ENCODE assay signal across 10 cellular contexts in genomic region chr7:101911800-101912705, GRCh38.
DNase-seq lines count a peak whose midpoint lies in the region; ATAC-seq and TF ChIP-seq lines count a peak whose summit lies in the region.
"Had no signal": no experiment of that assay in that cellular context is flagged by ENCODE, and none has a peak within 500 bp of the region (broad histone marks: within the 10 kb centered on the region; RNA-seq: fewer than 3 reads in every experiment).

No MANE protein-coding gene starts in this region.

- H3K27ac Mint-ChIP-seq in GM23338, result peak overlapping the region; percentile 78; the same call in 1 of the 2 replicates
- H3K27ac Mint-ChIP-seq in activated T-helper 17 cell treated with anti-CD3 and anti-CD28 coated beads, Interleukin-2, amount 50 U/mL, for 72 hours, result no peak overlapping the region

- no peak overlapping the region for H3K4me3 ChIP-seq in GM23338
- no peak overlapping the region for H3K4me3 ChIP-seq in brain microvascular endothelial cell (ENCODE audit: low read depth, low read length)

- TF ChIP-seq CTCF in GM23338 (conservative IDR thresholded peaks at IDR 0.05; ENCODE audit: low read depth in 2 of 2), result no peak
- peak; percentile 11 for TF ChIP-seq CTCF in brain microvascular endothelial cell (IDR thresholded peaks at IDR 0.05; ENCODE audit: low read depth, low read length, missing control alignments)
- TF ChIP-seq CTCF in GM13977 (IDR thresholded peaks at IDR 0.05; ENCODE audit: extremely low read depth, insufficient read depth, missing control alignments), result no peak

- H3K36me3 ChIP-seq in GM23338 (ENCODE audit: insufficient read depth) (no peaks in the 10 kb centered on the region; the same call in 1 of the 2 replicates), brain microvascular endothelial cell (replicated peaks) (no peaks in the 10 kb centered on the region)

- H3K4me1 ChIP-seq in GM23338 (ENCODE audit: insufficient read depth), result peaks cover 19% of the 10 kb centered on the region

- ATAC-seq in GM23338 (no peak; the same call in 2 of the 3 replicates), HG03095 (IDR thresholded peaks at IDR 0.05; ENCODE audit: unreplicated experiment) (no peak)
- ATAC-seq in activated T-helper 17 cell treated with anti-CD3 and anti-CD28 coated beads, Interleukin-2, amount 50 U/mL, for 72 hours (replicated peaks), result no peak

- in situ Hi-C loops in brain microvascular endothelial cell (cut with HindIII; ENCODE audit: low pct_ligation_motif_present, low sequenced_read_pairs) (no loop called here), GM13977 (cut with MboI; ENCODE audit: low pct_unique_long_range_greater_than_20kb, low sequenced_read_pairs, unreplicated experiment) (no loop called here)

- peaks cover 3% of the 10 kb centered on the region for H3K27me3 Mint-ChIP-seq in GM23338 (ENCODE audit: insufficient read depth, low read depth, poor library complexity)
- no peaks in the 10 kb centered on the region for H3K27me3 Mint-ChIP-seq in activated T-helper 17 cell treated with anti-CD3 and anti-CD28 coated beads, Interleukin-2, amount 50 U/mL, for 72 hours

- peaks cover 16% of the 10 kb centered on the region for H3K36me3 Mint-ChIP-seq in GM23338 (ENCODE audit: low read depth)
- H3K36me3 Mint-ChIP-seq in activated T-helper 17 cell treated with anti-CD3 and anti-CD28 coated beads, Interleukin-2, amount 50 U/mL, for 72 hours (ENCODE audit: low read depth), result peaks cover 8% of the 10 kb centered on the region

- no peak overlapping the region for H2AFZ ChIP-seq in GM23338

- H3K27ac ChIP-seq in GM23338 (ENCODE audit: low read depth) (peak overlapping the region; percentile 55; the same call in 1 of the 2 replicates), brain microvascular endothelial cell (no peak overlapping the region)

- no peak overlapping the region for H3K4me3 Mint-ChIP-seq in GM23338
- no peak overlapping the region for H3K4me3 Mint-ChIP-seq in activated T-helper 17 cell treated with anti-CD3 and anti-CD28 coated beads, Interleukin-2, amount 50 U/mL, for 72 hours

- peaks cover 34% of the 10 kb centered on the region for H3K4me1 Mint-ChIP-seq in GM23338
- H3K4me1 Mint-ChIP-seq in activated T-helper 17 cell treated with anti-CD3 and anti-CD28 coated beads, Interleukin-2, amount 50 U/mL, for 72 hours, result peaks cover 5% of the 10 kb centered on the region

- H3K9me2 ChIP-seq in GM23338 (ENCODE audit: insufficient read depth), result no peaks in the 10 kb centered on the region

- no peaks in the 10 kb centered on the region for H3F3A ChIP-seq in GM23338 (replicated peaks; ENCODE audit: low read depth)

- no peaks in the 10 kb centered on the region for H3K9me3 Mint-ChIP-seq in GM23338
- H3K9me3 Mint-ChIP-seq in activated T-helper 17 cell treated with anti-CD3 and anti-CD28 coated beads, Interleukin-2, amount 50 U/mL, for 72 hours, result no peaks in the 10 kb centered on the region

- H3K79me2 ChIP-seq in GM23338 (replicated peaks; ENCODE audit: insufficient read depth), result peaks cover 93% of the 10 kb centered on the region

- peaks cover 31% of the 10 kb centered on the region for H4K20me1 ChIP-seq in GM23338 (replicated peaks; ENCODE audit: insufficient read depth)

- DNase-seq in GM23338 (ENCODE audit: low spot score), result no peak
- no peak for DNase-seq in brain microvascular endothelial cell
- DNase-seq in islet precursor cell, result peak; percentile 66
- DNase-seq in renal cortical epithelial cell (ENCODE audit: low read depth), result peak; percentile 87
- no peak for DNase-seq in GM13977 (ENCODE audit: low spot score)
- DNase-seq in midbrain (lab: John Stamatoyannopoulos, UW), result no peak
- DNase-seq: DND-41, NCI-H2107 had no signal

- no peaks in the 10 kb centered on the region for H3K27me3 ChIP-seq in GM23338 (ENCODE audit: insufficient read depth)
- H3K27me3 ChIP-seq in brain microvascular endothelial cell (replicated peaks), result no peaks in the 10 kb centered on the region

- no peak overlapping the region for H3K4me2 ChIP-seq in GM23338

TF ChIP-seq in GM23338, 12 proteins besides CTCF, POLR2A, EP300 and RAD21:
- TF ChIP-seq ZNF462 (CRISPR knock-in tag; IDR thresholded peaks at IDR 0.05), result no peak
TF ChIP-seq in GM23338: peak in this region for 0.

Comparison
In these comparisons a context has a peak if more than half of its experiments do, and no peak if none do; other contexts are left out.
1. DNase-seq: peak in islet precursor cell (single experiment) and renal cortical epithelial cell (single experiment); none in GM23338 (single experiment), brain microvascular endothelial cell (single experiment), GM13977 (single experiment) and midbrain (single experiment).